Comparison of ENCODE assay signal across 21 cellular contexts in genomic region chr1:228177936-228178710, GRCh38. TPM values are rescaled to one million over a fixed set of nuclear protein-coding genes. Genes with fewer than 3 reads are reported as not detected.
DNase-seq lines count a peak whose midpoint lies in the region; ATAC-seq and TF ChIP-seq lines count a peak whose summit lies in the region.
"Had no signal": no experiment of that assay in that cellular context is flagged by ENCODE, and none has a peak within 500 bp of the region (broad histone marks: within the 10 kb centered on the region; RNA-seq: fewer than 3 reads in every experiment).

No MANE protein-coding gene starts in this region.

- H3K36me3 Mint-ChIP-seq in mesothelial cell of epicardium, result no peaks in the 10 kb centered on the region

- H3K23ac ChIP-seq in IMR-90 (ENCODE audit: low read depth, low read length), result peak overlapping the region; percentile 51; the same call in 1 of the 2 replicates

- CTCF ChIA-PET in IMR-90 (lab: Yijun Ruan, JAX), result interaction anchor here (0.5 to 1.5 kb wide), 4 partner anchors 12 to 1013 kb away, joined by 3 to 8 read pairs (median 4); no protein-coding TSS in a partner anchor

- H2BK5ac ChIP-seq in IMR-90 (ENCODE audit: low read depth, low read length, poor library complexity, severe bottlenecking), result peak overlapping the region; percentile 91

- intact Hi-C loops in IMR-90 (cut with micrococcal nuclease), result no loop called here

- H3K56ac ChIP-seq in IMR-90 (ENCODE audit: extremely low read depth, insufficient read depth, low read length), result no peak overlapping the region

- H3K27me3 Mint-ChIP-seq in mesothelial cell of epicardium (ENCODE audit: low read depth), result no peaks in the 10 kb centered on the region
- H3K27me3 Mint-ChIP-seq: activated CD8-positive, alpha-beta T cell treated with anti-CD3 and anti-CD28 coated beads for 36 hours had no signal

- H3K27ac ChIP-seq in IMR-90 (ENCODE audit: insufficient read depth, low read length) (peak overlapping the region; percentile 96), caudate nucleus (ENCODE audit: low read depth, low read length) (peak overlapping the region; percentile 30), suprapubic skin (no peak overlapping the region)
- H3K27ac ChIP-seq: SK-N-MC had no signal

- H3K9ac ChIP-seq in IMR-90 (ENCODE audit: low read depth, low read length), result no peak overlapping the region

- TF ChIP-seq EP300 in suprapubic skin (IDR thresholded peaks at IDR 0.05), result no peak

- peaks cover 2% of the 10 kb centered on the region; the same call in 1 of the 2 replicates for H3K9me3 ChIP-seq in IMR-90 (ENCODE audit: control insufficient read depth, insufficient read depth, low read length)
- H3K9me3 ChIP-seq in suprapubic skin, result no peaks in the 10 kb centered on the region
- H3K9me3 ChIP-seq: HAP-1, heart left ventricle had no signal

- H3K27ac Mint-ChIP-seq in mesothelial cell of epicardium, result peak overlapping the region; percentile 8
- H3K27ac Mint-ChIP-seq: activated CD8-positive, alpha-beta T cell treated with anti-CD3 and anti-CD28 coated beads for 36 hours; T-helper 2 cell treated with Interferon-gamma antibody and Interleukin-4, amounts not matched to agents 5 μg/mL and 100 μg/mL, for 36 hours had no signal

- H3K36me3 ChIP-seq in IMR-90 (ENCODE audit: control insufficient read depth, insufficient read depth, low read length) (0 out of 2 replicates have a peak, but pooled peaks cover 4% of the 10 kb centered on the region), suprapubic skin (peaks cover 7% of the 10 kb centered on the region)
- H3K36me3 ChIP-seq: HAP-1 had no signal

- H4K8ac ChIP-seq in IMR-90 (ENCODE audit: low read depth in 2 of 2, low read length in 2 of 2), result peak overlapping the region; percentile 8 to 81; a peak in 2 of 4 replicates

- H2AK9ac ChIP-seq in IMR-90 (replicated peaks; ENCODE audit: low read depth, low read length, poor library complexity), result no peak overlapping the region

- POLR2A ChIA-PET in IMR-90 (lab: Charles Lee; ENCODE audit: unreplicated experiment), result no interaction called here

- peak overlapping the region; percentile 70; the same call in 1 of the 2 replicates for H2AK5ac ChIP-seq in IMR-90 (ENCODE audit: low read depth, low read length)

- dilution Hi-C loops in IMR-90 (cut with HindIII; ENCODE audit: low sequenced_read_pairs, unreplicated experiment), result no loop called here

- H3K4me1 Mint-ChIP-seq in mesothelial cell of epicardium, result no peaks in the 10 kb centered on the region

- H3K27me3 ChIP-seq in IMR-90 (ENCODE audit: control insufficient read depth, insufficient read depth, low read length), result no peaks in the 10 kb centered on the region
- no peaks in the 10 kb centered on the region for H3K27me3 ChIP-seq in suprapubic skin
- H3K27me3 ChIP-seq: heart left ventricle had no signal

- H3K4me2 ChIP-seq in IMR-90 (ENCODE audit: low read depth, low read length), result no peak overlapping the region

- no peak for TF ChIP-seq RAD21 in IMR-90 (IDR thresholded peaks at IDR 0.05; ENCODE audit: low read length)

- H4K91ac ChIP-seq in IMR-90 (ENCODE audit: insufficient read depth, low read depth, low read length), result peak overlapping the region; percentile 87

- no peak for TF ChIP-seq CTCF in IMR-90 (conservative IDR thresholded peaks at IDR 0.05; ENCODE audit: low read depth, low read length)
- no peak for TF ChIP-seq CTCF in mesothelial cell of epicardium (IDR thresholded peaks at IDR 0.05; ENCODE audit: unreplicated experiment)
- no peak for TF ChIP-seq CTCF in suprapubic skin (IDR thresholded peaks at IDR 0.05)

- no peaks in the 10 kb centered on the region for H3K9me3 Mint-ChIP-seq in mesothelial cell of epicardium
- H3K9me3 Mint-ChIP-seq: activated CD8-positive, alpha-beta T cell treated with anti-CD3 and anti-CD28 coated beads for 36 hours; T-helper 2 cell treated with Interferon-gamma antibody and Interleukin-4, amounts not matched to agents 5 μg/mL and 100 μg/mL, for 36 hours had no signal

- TF ChIP-seq POLR2A in IMR-90 (IDR thresholded peaks at IDR 0.05; ENCODE audit: low read depth, low read length) (no peak), suprapubic skin (IDR thresholded peaks at IDR 0.05) (no peak)

- peak overlapping the region; percentile 89; the same call in 2 of the 3 replicates for H2BK15ac ChIP-seq in IMR-90 (ENCODE audit: low read depth, low read length)

- H2BK120ac ChIP-seq in IMR-90 (ENCODE audit: low read depth, low read length), result peak overlapping the region; percentile 76

- H3K79me1 ChIP-seq in IMR-90 (ENCODE audit: low read depth in 1 of 2, low read length in 2 of 2), result peaks cover 6 to 39% of the 10 kb centered on the region in 2 experiments; a peak in 2 of 4 replicates

- DNase-seq in IMR-90 (no peak), caudate nucleus (lab: John Stamatoyannopoulos, UW) (no peak), mesothelial cell of epicardium (ENCODE audit: low spot score in 2 of 2, unreplicated experiment in 2 of 2) (no peak), suprapubic skin (ENCODE audit: low spot score in 2 of 2) (peak; percentile 9 to 55), globus pallidus (ENCODE audit: low spot score) (no peak), NCI-H748 (lab: John Stamatoyannopoulos, UW; ENCODE audit: unreplicated experiment) (no peak), cerebellar cortex (ENCODE audit: low spot score) (no peak)
- DNase-seq in activated CD4-positive, alpha-beta T cell treated with anti-CD3 and anti-CD28 coated beads, Interleukin-2, amount 50 U/mL, for 48 hours, result no peak
- DNase-seq: activated CD8-positive, alpha-beta T cell treated with anti-CD3 and anti-CD28 coated beads for 36 hours; cortex of kidney; heart left ventricle; NCI-H1436; NCI-H524; RPMI8226; stimulated activated CD4-positive, alpha-beta T cell treated with anti-CD3 and anti-CD28 coated beads, Interleukin-1b, Interleukin-23, amount 100 ng/mL, for 48 hours; stimulated activated naive CD4-positive, alpha-beta T cell treated with Interleukin-2 at 50 U/mL for 16 hours had no signal

- H2BK20ac ChIP-seq in IMR-90 (ENCODE audit: low read depth, low read length), result peak overlapping the region; percentile 80

- H4K20me1 ChIP-seq in IMR-90 (ENCODE audit: insufficient read depth, low read length), result peaks cover 11% of the 10 kb centered on the region

- BruUV-seq in IMR-90 (replicated peaks; lab: Mats Ljungman, UMichigan), result no TSS peak

- H3K4me3 Mint-ChIP-seq in mesothelial cell of epicardium, result no peak overlapping the region
- H3K4me3 Mint-ChIP-seq: activated CD8-positive, alpha-beta T cell treated with anti-CD3 and anti-CD28 coated beads for 36 hours; T-helper 2 cell treated with Interferon-gamma antibody and Interleukin-4, amounts not matched to agents 5 μg/mL and 100 μg/mL, for 36 hours had no signal

- peak overlapping the region; percentile 57 for H3K18ac ChIP-seq in IMR-90 (ENCODE audit: low read depth, low read length)

- peak overlapping the region; percentile 68; the same call in 1 of the 2 replicates for H3K14ac ChIP-seq in IMR-90 (replicated peaks; ENCODE audit: low read depth, low read length)

- H3K4me1 ChIP-seq in IMR-90 (ENCODE audit: control insufficient read depth, insufficient read depth, low read length) (peaks cover 11% of the 10 kb centered on the region), suprapubic skin (peaks cover 11% of the 10 kb centered on the region)
- H3K4me1 ChIP-seq: Caco-2, HAP-1 had no signal

- H3K9me1 ChIP-seq in IMR-90 (ENCODE audit: insufficient read depth, low read length), result peaks cover 18% of the 10 kb centered on the region

- peak overlapping the region; percentile 64 for H4K5ac ChIP-seq in IMR-90 (ENCODE audit: low read depth, low read length)

- H3K4ac ChIP-seq in IMR-90 (ENCODE audit: low read depth, low read length), result peak overlapping the region; percentile 85

- H2AFZ ChIP-seq in IMR-90 (replicated peaks; ENCODE audit: low read length, poor library complexity), result no peak overlapping the region

- no peak overlapping the region for H3K4me3 ChIP-seq in IMR-90 (ENCODE audit: insufficient read depth, low read depth, low read length)
- no peak overlapping the region for H3K4me3 ChIP-seq in suprapubic skin
- H3K4me3 ChIP-seq: HAP-1, heart left ventricle, lung, SK-N-MC had no signal

- in situ Hi-C loops in IMR-90 (cut with MboI; ENCODE audit: low sequenced_read_pairs), result no loop called here

- ATAC-seq in IMR-90 (ENCODE audit: low read depth), result no peak
- ATAC-seq: activated CD8-positive, alpha-beta T cell treated with anti-CD3 and anti-CD28 coated beads for 36 hours; heart left ventricle had no signal

- 100% methylated on average over 3 of the region's 10 CpGs; no CpG with 5 or more reads in 1 of the 2 experiments for WGBS in IMR-90 (ENCODE audit: extremely low coverage in 2 of 2, insufficient read length in 1 of 2), 2 experiments
- 93% methylated on average over 10 of the region's 10 CpGs for WGBS in suprapubic skin

TF ChIP-seq in IMR-90, 13 proteins besides CTCF, POLR2A, EP300 and RAD21 (continues in another document):
- TF ChIP-seq SMC3 (IDR thresholded peaks at IDR 0.05; ENCODE audit: low read depth, low read length) (no peak), BHLHE40 (IDR thresholded peaks at IDR 0.05; ENCODE audit: low read depth, low read length) (no peak), RCOR1 (IDR thresholded peaks at IDR 0.05; ENCODE audit: insufficient replicate concordance, low read length) (no peak), NFE2L2 (IDR thresholded peaks at IDR 0.05; ENCODE audit: low read depth, low read length) (no peak)

RNA-seq across cellular contexts. Expression of gene IBA57, which starts 12.5 kb away (rescaled TPM):
- total RNA-seq in IMR-90 (2012; rRNA removed) (1.7 and 2.0 TPM in 2 replicates), mesothelial cell of epicardium (10.8 to 14.2 TPM (median 11.8 TPM) in 3 replicates), suprapubic skin (10 to 100 TPM in 2 of 4 donors, 1 to 10 TPM in 2; 9.2 to 22.4 (median 12.4) TPM)
- polyA plus RNA-seq in IMR-90 (2012; rRNA removed), result 2.6 TPM in 2 replicates
- 3.8 and 4.0 TPM in 2 replicates for polyA plus RNA-seq in IMR-90 (2012; cell fraction: cytosol; rRNA removed)
- 4.9 and 9.5 TPM in 2 replicates for polyA plus RNA-seq in IMR-90 (2012; cell fraction: nucleus; rRNA removed; ENCODE audit: low replicate concordance)

RNA-seq across cellular contexts. Expression of gene GJC2, which starts 28.4 kb away (rescaled TPM):
- 1.1 and 1.4 TPM in 2 replicates for total RNA-seq in IMR-90 (2012; rRNA removed)
- 1.7 and 2.6 TPM in 2 replicates for polyA plus RNA-seq in IMR-90 (2012; rRNA removed)
- 1.5 and 2.6 TPM in 2 replicates for polyA plus RNA-seq in IMR-90 (2012; cell fraction: cytosol; rRNA removed)
- 2.1 and 4.8 TPM in 2 replicates for polyA plus RNA-seq in IMR-90 (2012; cell fraction: nucleus; rRNA removed; ENCODE audit: low replicate concordance)
- total RNA-seq in mesothelial cell of epicardium, result 2.5 to 2.6 TPM (median 2.5 TPM) in 3 replicates
- 1 to 10 TPM; 2.5 to 3.6 (median 3.0) TPM for total RNA-seq in suprapubic skin

RNA-seq across cellular contexts. Expression of gene OBSCN, which starts 29.7 kb away (rescaled TPM):
- total RNA-seq in IMR-90 (2012; rRNA removed) (4.1 and 4.2 TPM in 2 replicates), mesothelial cell of epicardium (95.3 to 113 TPM (median 100 TPM) in 3 replicates), suprapubic skin (10 to 100 TPM; 15.0 to 46.6 (median 34.4) TPM)
- polyA plus RNA-seq in IMR-90 (2012; rRNA removed), result 9.5 and 10.0 TPM in 2 replicates
- polyA plus RNA-seq in IMR-90 (2012; cell fraction: cytosol; rRNA removed), result 3.6 and 7.2 TPM in 2 replicates
- 69.7 and 96.2 TPM in 2 replicates for polyA plus RNA-seq in IMR-90 (2012; cell fraction: nucleus; rRNA removed; ENCODE audit: low replicate concordance)

RNA-seq across cellular contexts. Expression of gene GUK1, which starts 38.0 kb away (rescaled TPM):
- total RNA-seq in IMR-90 (2012; rRNA removed), result 465 and 524 TPM in 2 replicates
- 548 and 630 TPM in 2 replicates for polyA plus RNA-seq in IMR-90 (2012; rRNA removed)
- polyA plus RNA-seq in IMR-90 (2012; cell fraction: cytosol; rRNA removed), result 522 and 1,067 TPM in 2 replicates
- polyA plus RNA-seq in IMR-90 (2012; cell fraction: nucleus; rRNA removed; ENCODE audit: low replicate concordance), result 571 and 1,090 TPM in 2 replicates
- total RNA-seq in mesothelial cell of epicardium, result 129 to 136 TPM (median 135 TPM) in 3 replicates
- total RNA-seq in suprapubic skin, result 100 to 1,000 TPM; 384 to 510 (median 421) TPM

Comparison
In these comparisons a context has a peak if more than half of its experiments do, and no peak if none do; other contexts are left out.
1. DNase-seq: peak in suprapubic skin (2 of 2); none in IMR-90 (single experiment), caudate nucleus (0 of 61), mesothelial cell of epicardium (0 of 2), globus pallidus (single experiment), NCI-H748 (single experiment), activated CD4-positive, alpha-beta T cell treated with anti-CD3 and anti-CD28 coated beads, Interleukin-2, amount 50 U/mL, for 48 hours (0 of 2) and cerebellar cortex (single experiment).